Comparison of ENCODE assay signal across 1 cellular context in genomic region chr11:11621881-11622706, GRCh38.
TF ChIP-seq lines count a peak whose summit lies in the region.

Gene GALNT18, minus strand, starts transcription at chr11:11622005.

TF ChIP-seq in K562, 482 proteins besides CTCF, POLR2A, EP300 and RAD21 (continued from another document):
- TF ChIP-seq PBX2 (CRISPR knock-in tag; IDR thresholded peaks at IDR 0.05; ENCODE audit: low read depth) (peak; percentile 82), PBX2 (tag; conservative IDR thresholded peaks at IDR 0.05; ENCODE audit: low read depth) (0 out of 2 replicates have a peak, but pooled peaks have one; percentile 30), NFYB (IDR thresholded peaks at IDR 0.05; ENCODE audit: extremely low read depth, insufficient read length) (peak; percentile 64), ARNT (IDR thresholded peaks at IDR 0.05) (no peak), L3MBTL2 (IDR thresholded peaks at IDR 0.05) (peak; percentile 81), ZNF12 (CRISPR knock-in tag; IDR thresholded peaks at IDR 0.05) (no peak), RBM15 (IDR thresholded peaks at IDR 0.05; ENCODE audit: insufficient read depth, low read length) (no peak), CXXC5 (CRISPR knock-in tag; IDR thresholded peaks at IDR 0.05) (peak; percentile 74), ZNF165 (CRISPR knock-in tag; IDR thresholded peaks at IDR 0.05; ENCODE audit: borderline replicate concordance) (no peak), CTBP1 (IDR thresholded peaks at IDR 0.05; ENCODE audit: borderline replicate concordance) (peak; percentile 73), FOS (IDR thresholded peaks at IDR 0.05; ENCODE audit: extremely low read depth, insufficient read length) (peak; percentile 79), BCLAF1 (IDR thresholded peaks at IDR 0.05; ENCODE audit: borderline replicate concordance in 1 of 2, control insufficient read depth in 1 of 2, low read depth in 2 of 2, low read length in 1 of 2) (no peak), MBD2 (IDR thresholded peaks at IDR 0.05; ENCODE audit: borderline replicate concordance, low read depth) (peak; percentile 67; the same call in 1 of the 2 replicates), HCFC1 (IDR thresholded peaks at IDR 0.05; ENCODE audit: low read depth, low read length) (no peak), MAFK (IDR thresholded peaks at IDR 0.05; ENCODE audit: low read length) (no peak), ZNF707 (CRISPR knock-in tag; conservative IDR thresholded peaks at IDR 0.05) (no peak), MAZ (CRISPR knock-in tag; conservative IDR thresholded peaks at IDR 0.05 in 1 of 2, IDR thresholded peaks at IDR 0.05 in 1 of 2) (peak; percentile 27 to 71; a peak in 1 of 4 replicates), ZNF224 (CRISPR knock-in tag; IDR thresholded peaks at IDR 0.05) (no peak), OTX1 (CRISPR knock-in tag; IDR thresholded peaks at IDR 0.05) (no peak), FOXO4 (CRISPR knock-in tag; IDR thresholded peaks at IDR 0.05) (no peak), ZNF696 (CRISPR knock-in tag; conservative IDR thresholded peaks at IDR 0.05) (no peak), NR2F6 (CRISPR knock-in tag; IDR thresholded peaks at IDR 0.05) (no peak), SP1 (CRISPR knock-in tag; IDR thresholded peaks at IDR 0.05) (peak; percentile 60; the same call in 1 of the 2 replicates), FOSL1 (tag; conservative IDR thresholded peaks at IDR 0.05) (no peak), SAFB (IDR thresholded peaks at IDR 0.05; ENCODE audit: borderline replicate concordance, low read depth, low read length) (0 out of 2 replicates have a peak, but pooled peaks have one; percentile 23), PHTF2 (CRISPR knock-in tag; IDR thresholded peaks at IDR 0.05) (no peak), RB1 (IDR thresholded peaks at IDR 0.05; ENCODE audit: low read depth) (peak; percentile 62; the same call in 1 of the 2 replicates), ETS2 (tag; IDR thresholded peaks at IDR 0.05; ENCODE audit: borderline replicate concordance, poor library complexity, severe bottlenecking) (no peak), CSDE1 (IDR thresholded peaks at IDR 0.05) (no peak), TBL1XR1 (IDR thresholded peaks at IDR 0.05; ENCODE audit: low read length in 2 of 2) (no peak), JUNB (CRISPR knock-in tag; conservative IDR thresholded peaks at IDR 0.05) (no peak), ERF (CRISPR knock-in tag; IDR thresholded peaks at IDR 0.05) (no peak), WHSC1 (IDR thresholded peaks at IDR 0.05; ENCODE audit: low read length) (no peak), CHCHD3 (CRISPR knock-in tag; IDR thresholded peaks at IDR 0.05) (no peak), CHD2 (IDR thresholded peaks at IDR 0.05; ENCODE audit: low read depth, low read length) (peak; percentile 64), SP2 (IDR thresholded peaks at IDR 0.05; ENCODE audit: extremely low read depth, low read depth, low read length, poor library complexity, severe bottlenecking) (peak; percentile 78), GMEB1 (CRISPR knock-in tag; IDR thresholded peaks at IDR 0.05) (0 out of 2 replicates have a peak, but pooled peaks have one; percentile 14), XRCC5 (IDR thresholded peaks at IDR 0.05; ENCODE audit: low read depth, low read length) (no peak), TFAM (CRISPR knock-in tag; conservative IDR thresholded peaks at IDR 0.05) (no peak), GATAD2A (IDR thresholded peaks at IDR 0.05) (no peak), KLF6 (CRISPR knock-in tag; IDR thresholded peaks at IDR 0.05; ENCODE audit: borderline replicate concordance) (no peak), HMG20A (CRISPR knock-in tag; conservative IDR thresholded peaks at IDR 0.05) (no peak), ATF1 (CRISPR knock-in tag; IDR thresholded peaks at IDR 0.05) (no peak), ATF1 (tag; IDR thresholded peaks at IDR 0.05) (0 out of 2 replicates have a peak, but pooled peaks have one; percentile 26), ZNF143 (CRISPR knock-in tag; IDR thresholded peaks at IDR 0.05) (no peak), RBM25 (IDR thresholded peaks at IDR 0.05; ENCODE audit: low read depth, low read length, severe bottlenecking) (peak; percentile 100), BRCA1 (IDR thresholded peaks at IDR 0.05) (no peak), BRCA1 (CRISPR knock-in tag; IDR thresholded peaks at IDR 0.05) (no peak), ESRRB (CRISPR knock-in tag; IDR thresholded peaks at IDR 0.05; ENCODE audit: borderline replicate concordance) (no peak), MYNN (IDR thresholded peaks at IDR 0.05) (no peak), MYNN (CRISPR knock-in tag; IDR thresholded peaks at IDR 0.05) (no peak), ZNF384 (IDR thresholded peaks at IDR 0.05; ENCODE audit: low read depth, low read length) (no peak), SAFB2 (IDR thresholded peaks at IDR 0.05; ENCODE audit: borderline replicate concordance, low read depth, low read length, severe bottlenecking) (no peak), ZNF311 (CRISPR knock-in tag; IDR thresholded peaks at IDR 0.05) (no peak)
- TF ChIP-seq, protein P1, sequence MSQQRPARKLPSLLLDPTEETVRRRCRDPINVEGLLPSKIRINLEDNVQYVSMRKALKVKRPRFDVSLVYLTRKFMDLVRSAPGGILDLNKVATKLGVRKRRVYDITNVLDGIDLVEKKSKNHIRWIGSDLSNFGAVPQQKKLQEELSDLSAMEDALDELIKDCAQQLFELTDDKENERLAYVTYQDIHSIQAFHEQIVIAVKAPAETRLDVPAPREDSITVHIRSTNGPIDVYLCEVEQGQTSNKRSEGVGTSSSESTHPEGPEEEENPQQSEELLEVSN (IDR thresholded peaks at IDR 0.05; ENCODE audit: borderline replicate concordance in 1 of 2, extremely low read depth in 1 of 2, insufficient read depth in 1 of 2, insufficient read length in 1 of 2, low read depth in 1 of 2, low read length in 1 of 2, poor library complexity in 1 of 2, severe bottlenecking in 1 of 2), result peak in 1 of 2 experiments; percentile 71
- TF ChIP-seq, protein P2, sequence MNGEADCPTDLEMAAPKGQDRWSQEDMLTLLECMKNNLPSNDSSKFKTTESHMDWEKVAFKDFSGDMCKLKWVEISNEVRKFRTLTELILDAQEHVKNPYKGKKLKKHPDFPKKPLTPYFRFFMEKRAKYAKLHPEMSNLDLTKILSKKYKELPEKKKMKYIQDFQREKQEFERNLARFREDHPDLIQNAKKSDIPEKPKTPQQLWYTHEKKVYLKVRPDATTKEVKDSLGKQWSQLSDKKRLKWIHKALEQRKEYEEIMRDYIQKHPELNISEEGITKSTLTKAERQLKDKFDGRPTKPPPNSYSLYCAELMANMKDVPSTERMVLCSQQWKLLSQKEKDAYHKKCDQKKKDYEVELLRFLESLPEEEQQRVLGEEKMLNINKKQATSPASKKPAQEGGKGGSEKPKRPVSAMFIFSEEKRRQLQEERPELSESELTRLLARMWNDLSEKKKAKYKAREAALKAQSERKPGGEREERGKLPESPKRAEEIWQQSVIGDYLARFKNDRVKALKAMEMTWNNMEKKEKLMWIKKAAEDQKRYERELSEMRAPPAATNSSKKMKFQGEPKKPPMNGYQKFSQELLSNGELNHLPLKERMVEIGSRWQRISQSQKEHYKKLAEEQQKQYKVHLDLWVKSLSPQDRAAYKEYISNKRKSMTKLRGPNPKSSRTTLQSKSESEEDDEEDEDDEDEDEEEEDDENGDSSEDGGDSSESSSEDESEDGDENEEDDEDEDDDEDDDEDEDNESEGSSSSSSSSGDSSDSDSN (IDR thresholded peaks at IDR 0.05; ENCODE audit: borderline replicate concordance in 1 of 2, low read depth in 2 of 2, low read length in 2 of 2), result peak in 1 of 2 experiments; percentile 64; a peak in 1 of 4 replicates
- TF ChIP-seq, protein P3, sequence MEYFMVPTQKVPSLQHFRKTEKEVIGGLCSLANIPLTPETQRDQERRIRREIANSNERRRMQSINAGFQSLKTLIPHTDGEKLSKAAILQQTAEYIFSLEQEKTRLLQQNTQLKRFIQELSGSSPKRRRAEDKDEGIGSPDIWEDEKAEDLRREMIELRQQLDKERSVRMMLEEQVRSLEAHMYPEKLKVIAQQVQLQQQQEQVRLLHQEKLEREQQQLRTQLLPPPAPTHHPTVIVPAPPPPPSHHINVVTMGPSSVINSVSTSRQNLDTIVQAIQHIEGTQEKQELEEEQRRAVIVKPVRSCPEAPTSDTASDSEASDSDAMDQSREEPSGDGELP (CRISPR knock-in tag; IDR thresholded peaks at IDR 0.05; ENCODE audit: borderline replicate concordance), result peak; percentile 46; the same call in 1 of the 2 replicates
- TF ChIP-seq, protein P4, sequence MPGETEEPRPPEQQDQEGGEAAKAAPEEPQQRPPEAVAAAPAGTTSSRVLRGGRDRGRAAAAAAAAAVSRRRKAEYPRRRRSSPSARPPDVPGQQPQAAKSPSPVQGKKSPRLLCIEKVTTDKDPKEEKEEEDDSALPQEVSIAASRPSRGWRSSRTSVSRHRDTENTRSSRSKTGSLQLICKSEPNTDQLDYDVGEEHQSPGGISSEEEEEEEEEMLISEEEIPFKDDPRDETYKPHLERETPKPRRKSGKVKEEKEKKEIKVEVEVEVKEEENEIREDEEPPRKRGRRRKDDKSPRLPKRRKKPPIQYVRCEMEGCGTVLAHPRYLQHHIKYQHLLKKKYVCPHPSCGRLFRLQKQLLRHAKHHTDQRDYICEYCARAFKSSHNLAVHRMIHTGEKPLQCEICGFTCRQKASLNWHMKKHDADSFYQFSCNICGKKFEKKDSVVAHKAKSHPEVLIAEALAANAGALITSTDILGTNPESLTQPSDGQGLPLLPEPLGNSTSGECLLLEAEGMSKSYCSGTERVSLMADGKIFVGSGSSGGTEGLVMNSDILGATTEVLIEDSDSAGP (CRISPR knock-in tag; IDR thresholded peaks at IDR 0.05), result no peak
